Comparison of ENCODE assay signal across 15 cellular contexts in genomic region chr1:109975718-109976117, GRCh38. TPM values are rescaled to one million over a fixed set of nuclear protein-coding genes. Genes with fewer than 3 reads are reported as not detected.
DNase-seq lines count a peak whose midpoint lies in the region; TF ChIP-seq lines count a peak whose summit lies in the region.
"Had no signal": no experiment of that assay in that cellular context is flagged by ENCODE, and none has a peak within 500 bp of the region (broad histone marks: within the 10 kb centered on the region; RNA-seq: fewer than 3 reads in every experiment).

No MANE protein-coding gene starts in this region.

- peak overlapping the region; percentile 69 to 77 for H3K4ac ChIP-seq in mesenchymal stem cell (ENCODE audit: low read depth in 1 of 2, low read length in 2 of 2)

- no peaks in the 10 kb centered on the region for H3K27me3 ChIP-seq in mesenchymal stem cell (ENCODE audit: control insufficient read depth in 1 of 2, insufficient read depth in 1 of 2, low read length in 2 of 2)

- H3K14ac ChIP-seq in mesenchymal stem cell (ENCODE audit: low read length in 2 of 2) = no peak overlapping the region

- H3K23ac ChIP-seq in mesenchymal stem cell (ENCODE audit: low read length in 2 of 2) = no peak overlapping the region

- H2AK5ac ChIP-seq in mesenchymal stem cell (ENCODE audit: low read length, severe bottlenecking) = peak overlapping the region; percentile 79

- H3K36me3 ChIP-seq in mesenchymal stem cell (ENCODE audit: control insufficient read depth in 1 of 2, insufficient read depth in 2 of 2, low read depth in 1 of 2, low read length in 2 of 2) = no peaks in the 10 kb centered on the region

- H3K4me1 ChIP-seq in mesenchymal stem cell (ENCODE audit: control insufficient read depth, insufficient read depth, low read depth, low read length) = peaks cover 15% of the 10 kb centered on the region

- H3K9ac ChIP-seq in mesenchymal stem cell (ENCODE audit: low read length) = no peak overlapping the region

- WGBS in mesenchymal stem cell = 36% methylated on average over 3 of the region's 3 CpGs

- no peaks in the 10 kb centered on the region for H3K9me3 ChIP-seq in mesenchymal stem cell (ENCODE audit: control insufficient read depth, low read length)

- H2BK12ac ChIP-seq in mesenchymal stem cell (ENCODE audit: low read length in 2 of 2) = peak overlapping the region; percentile 85 to 99

- H2BK120ac ChIP-seq in mesenchymal stem cell (ENCODE audit: low read depth, low read length) = peak overlapping the region; percentile 98

- no peaks in the 10 kb centered on the region for H3K79me1 ChIP-seq in mesenchymal stem cell (replicated peaks; ENCODE audit: low read length, poor library complexity, severe bottlenecking)

- H3K27ac ChIP-seq in mesenchymal stem cell (ENCODE audit: low read length, poor library complexity, severe bottlenecking) = peak overlapping the region; percentile 38

- H2AFZ ChIP-seq in mesenchymal stem cell (ENCODE audit: low read depth, low read length) = peak overlapping the region; percentile 0

- H2BK15ac ChIP-seq in mesenchymal stem cell (ENCODE audit: low read depth, poor library complexity, severe bottlenecking) = no peak overlapping the region

- H4K8ac ChIP-seq in mesenchymal stem cell (ENCODE audit: low read length) = peak overlapping the region; percentile 84

- no peak overlapping the region for H3K4me2 ChIP-seq in mesenchymal stem cell (ENCODE audit: low read length, poor library complexity, severe bottlenecking)

- H2BK5ac ChIP-seq in mesenchymal stem cell (ENCODE audit: low read depth, low read length, poor library complexity, severe bottlenecking) = no peak overlapping the region

- no peak for TF ChIP-seq CTCF in cardiac fibroblast (IDR thresholded peaks at IDR 0.05; ENCODE audit: low read depth, low read length)

- no peak overlapping the region for H3K4me3 ChIP-seq in cardiac fibroblast (replicated peaks in 1 of 2; ENCODE audit: low read depth in 2 of 2, low read length in 2 of 2)
- H3K4me3 ChIP-seq in mesenchymal stem cell (ENCODE audit: insufficient read depth in 1 of 2, low read depth in 1 of 2, low read length in 2 of 2) = no peak overlapping the region

- peak overlapping the region; percentile 96 for H4K91ac ChIP-seq in mesenchymal stem cell (ENCODE audit: low read length)

- DNase-seq in AG20443 (ENCODE audit: low spot score) = peak; percentile 74
- DNase-seq in MV-4-11 (lab: John Stamatoyannopoulos, UW) = peak; percentile 7
- DNase-seq in cardiac fibroblast (ENCODE audit: low read depth in 2 of 2) = peak; percentile 91 to 93
- peak; percentile 80 for DNase-seq in mesenchymal stem cell
- DNase-seq in HUDEP-2 (lab: John Stamatoyannopoulos, UW; ENCODE audit: unreplicated experiment in 76 of 76) = no peak
- no peak for DNase-seq in NK-92 (lab: John Stamatoyannopoulos, UW; ENCODE audit: unreplicated experiment)
- DNase-seq in activated T-cell treated with anti-CD3 and anti-CD28 coated beads for 4 hours = no peak
- DNase-seq in NCI-H748 treated with DMSO at 0.1 percent for 48 hours (lab: John Stamatoyannopoulos, UW) = no peak
- DNase-seq: activated CD8-positive, alpha-beta memory T cell treated with anti-CD3 and anti-CD28 coated beads for 24 hours; CD4-positive, alpha-beta memory T cell; left ventricle myocardium superior; NCI-H1092 treated with DMSO at 0.1 percent for 48 hours; NCI-H524; occipital lobe; T-helper 17 cell had no signal

- peak overlapping the region; percentile 67 to 88 for H3K18ac ChIP-seq in mesenchymal stem cell (ENCODE audit: low read depth in 1 of 2, low read length in 2 of 2)

RNA-seq across cellular contexts. Expression of gene AHCYL1, which starts 8.8 kb away (rescaled TPM):
- 84.2 TPM for polyA plus RNA-seq in mesenchymal stem cell (2013, experiment 1 of 2)
- polyA plus RNA-seq in mesenchymal stem cell (2013, experiment 2 of 2) = 86.4 TPM

RNA-seq across cellular contexts. Expression of gene STRIP1, which starts 58.7 kb away (rescaled TPM):
- polyA plus RNA-seq in mesenchymal stem cell (2013, experiment 1 of 2) = 19.9 TPM
- 19.7 TPM for polyA plus RNA-seq in mesenchymal stem cell (2013, experiment 2 of 2)

Comparison
In these comparisons a context has a peak if more than half of its experiments do, and no peak if none do; other contexts are left out.
1. DNase-seq: peak in AG20443 (single experiment), MV-4-11 (single experiment), cardiac fibroblast (2 of 2) and mesenchymal stem cell (single experiment); none in HUDEP-2 (0 of 76), NK-92 (single experiment), activated T-cell treated with anti-CD3 and anti-CD28 coated beads for 4 hours (single experiment) and NCI-H748 treated with DMSO at 0.1 percent for 48 hours (single experiment).